34 cellular contexts compared by ENCODE assay signal in the genomic region with DNA sequence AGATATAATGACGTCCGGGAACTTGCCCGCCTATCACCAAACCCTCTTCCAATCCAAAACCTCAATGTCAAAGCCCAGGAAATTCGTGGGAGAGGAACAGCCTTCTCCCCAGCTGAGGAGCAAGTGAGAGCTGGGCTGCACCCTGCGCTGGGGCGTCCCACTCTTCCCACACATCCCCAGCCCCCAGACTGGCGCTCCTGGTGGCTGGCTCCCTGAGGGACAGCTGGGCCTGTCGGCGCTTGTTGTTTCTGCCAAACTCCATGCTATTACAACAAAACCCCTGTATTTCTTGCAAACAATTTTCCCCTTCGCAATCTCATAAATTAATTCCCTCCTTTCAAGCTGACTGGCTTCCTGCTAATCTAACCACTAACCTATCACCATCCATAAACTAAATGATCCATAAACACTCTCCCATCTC. TPM values are rescaled to one million over a fixed set of nuclear protein-coding genes. Genes with fewer than 3 reads are reported as not detected.
DNase-seq lines count a peak whose midpoint lies in the region; ATAC-seq, FAIRE-seq and TF ChIP-seq lines count a peak whose summit lies in the region.
"Had no signal": no experiment of that assay in that cellular context is flagged by ENCODE, and none has a peak within 500 bp of the region (broad histone marks: within the 10 kb centered on the region; RNA-seq: fewer than 3 reads in every experiment).

No MANE protein-coding gene starts in this region.

- no peak overlapping the region for H3K4me3 Mint-ChIP-seq in chondrocyte (ENCODE audit: unreplicated experiment)
- H3K4me3 Mint-ChIP-seq: activated CD8-positive, alpha-beta T cell treated with anti-CD3 and anti-CD28 coated beads for 36 hours; memory B cell; stimulated activated naive CD8-positive, alpha-beta T cell treated with anti-CD3 and anti-CD28 coated beads, Interleukin-15, amount 100 ng/mL, for 72 hours had no signal

- CTCF ChIA-PET in HEK293 (lab: Yijun Ruan, JAX), result interaction anchor here (0.6 kb wide), 2 partner anchors 36 to 307 kb away, joined by 3 read pairs; no protein-coding TSS in a partner anchor

- H3K4me1 ChIP-seq in HEK293 (ENCODE audit: control insufficient read depth, insufficient read depth, low read length) (no peaks in the 10 kb centered on the region), pancreas (no peaks in the 10 kb centered on the region), lower lobe of right lung (no peaks in the 10 kb centered on the region)
- H3K4me1 ChIP-seq: transverse colon had no signal

- no peak for TF ChIP-seq CTCF in HEK293 (tag by site-specific recombination; IDR thresholded peaks at IDR 0.05)
- TF ChIP-seq CTCF in chondrocyte (IDR thresholded peaks at IDR 0.05), result no peak
- TF ChIP-seq CTCF in pancreas (IDR thresholded peaks at IDR 0.05), result no peak
- no peak for TF ChIP-seq CTCF in lower lobe of right lung (IDR thresholded peaks at IDR 0.05)

- H3K27ac Mint-ChIP-seq in chondrocyte (ENCODE audit: unreplicated experiment), result no peak overlapping the region
- H3K27ac Mint-ChIP-seq: activated CD8-positive, alpha-beta T cell treated with anti-CD3 and anti-CD28 coated beads for 36 hours; activated T-helper 2 cell treated with anti-CD3 and anti-CD28 coated beads, Interferon-gamma antibody, Interleukin-2, Interleukin-4, amounts not matched to agents 10 μg/mL and 5 μg/mL and 100 μg/mL, durations not matched to agents 14 hours and 24 hours and 36 hours; memory B cell had no signal

- 67 to 75% methylated on average over 10 of the region's 10 CpGs for WGBS in pancreas, 2 donors

- H3K4me3 ChIP-seq in HEK293 (ENCODE audit: low read depth, low read length), result no peak overlapping the region
- H3K4me3 ChIP-seq in pancreas, result no peak overlapping the region
- no peak overlapping the region for H3K4me3 ChIP-seq in lower lobe of right lung
- H3K4me3 ChIP-seq: BLaER1 treated with 17β-estradiol and CSF1 and Interleukin-3, amounts not matched to agents 10 nM and 100 nM; cardiac muscle cell; MG63; SK-N-MC; transverse colon had no signal

- no peaks in the 10 kb centered on the region for H3K4me1 Mint-ChIP-seq in chondrocyte (ENCODE audit: low read depth)
- H3K4me1 Mint-ChIP-seq: memory B cell; stimulated activated naive CD8-positive, alpha-beta T cell treated with anti-CD3 and anti-CD28 coated beads, Interleukin-15, amount 100 ng/mL, for 72 hours had no signal

- H3K27me3 ChIP-seq in pancreas, result no peaks in the 10 kb centered on the region
- no peaks in the 10 kb centered on the region for H3K27me3 ChIP-seq in lower lobe of right lung (ENCODE audit: low read depth)
- H3K27me3 ChIP-seq: BLaER1 treated with 17β-estradiol and CSF1 and Interleukin-3, amounts not matched to agents 10 nM and 100 nM; cardiac muscle cell; MG63; transverse colon had no signal

- no peaks in the 10 kb centered on the region for H3K36me3 ChIP-seq in HEK293 (ENCODE audit: control insufficient read depth in 2 of 2, insufficient read depth in 1 of 2, low read length in 2 of 2)
- H3K36me3 ChIP-seq in pancreas, result no peaks in the 10 kb centered on the region
- H3K36me3 ChIP-seq in lower lobe of right lung, result no peaks in the 10 kb centered on the region
- H3K36me3 ChIP-seq: BLaER1 treated with 17β-estradiol and CSF1 and Interleukin-3, amounts not matched to agents 10 nM and 100 nM; cardiac muscle cell; MG63; transverse colon had no signal

- POLR2A ChIA-PET in HEK293 (lab: Yijun Ruan, JAX), result no interaction called here

- peaks cover 11% of the 10 kb centered on the region for H3K27me3 Mint-ChIP-seq in chondrocyte (ENCODE audit: low read depth)

- no peaks in the 10 kb centered on the region for H3K9me3 Mint-ChIP-seq in chondrocyte (ENCODE audit: low read depth)
- H3K9me3 Mint-ChIP-seq: activated CD8-positive, alpha-beta T cell treated with anti-CD3 and anti-CD28 coated beads for 36 hours; activated naive CD4-positive, alpha-beta T cell treated with anti-CD3 and anti-CD28 coated beads, Interleukin-2, amount 50 U/mL, for 72 hours; activated T-helper 2 cell treated with anti-CD3 and anti-CD28 coated beads, Interferon-gamma antibody, Interleukin-2, Interleukin-4, amounts not matched to agents 10 μg/mL and 5 μg/mL and 100 μg/mL, durations not matched to agents 14 hours and 24 hours and 36 hours; memory B cell; stimulated activated naive CD8-positive, alpha-beta T cell treated with anti-CD3 and anti-CD28 coated beads, Interleukin-15, amount 100 ng/mL, for 72 hours had no signal

- DNase-seq in chondrocyte (ENCODE audit: low spot score) (peak; percentile 50), mesenteric fat pad (ENCODE audit: low spot score) (peak; percentile 62), superior temporal gyrus (ENCODE audit: extremely low spot score) (peak; percentile 73), pancreas (no peak), foreskin melanocyte (no peak), lower lobe of right lung (no peak)
- DNase-seq: activated CD4-positive, CD25-positive, alpha-beta regulatory T cell treated with anti-CD3 and anti-CD28 coated beads, Interleukin-2, amount 50 U/mL, for 72 hours; activated CD8-positive, alpha-beta T cell treated with anti-CD3 and anti-CD28 coated beads for 36 hours; aorta; COR-L47; KG1; kidney glomerular epithelial cell; MG63; NCI-H1105 treated with DMSO at 0.1 percent for 48 hours; NCI-H446; OCI-M1; retina; small intestine; stimulated activated CD4-positive, alpha-beta T cell treated with anti-CD3 and anti-CD28 coated beads, Interleukin-1b, Interleukin-23, amount 100 ng/mL, for 48 hours; stimulated activated CD8-positive, alpha-beta memory T cell treated with anti-CD3 and anti-CD28 coated beads, Interleukin-4, amount 100 ng/mL, for 48 hours; stimulated activated naive CD8-positive, alpha-beta T cell treated with anti-CD3 and anti-CD28 coated beads, Interleukin-15, amount 100 ng/mL, for 72 hours; transverse colon had no signal

- no peaks in the 10 kb centered on the region for H3K36me3 Mint-ChIP-seq in chondrocyte (ENCODE audit: low read depth)
- H3K36me3 Mint-ChIP-seq: activated naive CD4-positive, alpha-beta T cell treated with anti-CD3 and anti-CD28 coated beads, Interleukin-2, amount 50 U/mL, for 72 hours; memory B cell had no signal

- H3K27ac ChIP-seq in HEK293 (ENCODE audit: extremely low read depth, low read depth, low read length) (no peak overlapping the region), pancreas (no peak overlapping the region), lower lobe of right lung (no peak overlapping the region)
- H3K27ac ChIP-seq: BLaER1 treated with 17β-estradiol and CSF1 and Interleukin-3, amounts not matched to agents 10 nM and 100 nM; cardiac muscle cell; SK-N-MC; transverse colon had no signal

- H3K9me3 ChIP-seq in HEK293 (ENCODE audit: control insufficient read depth, insufficient read depth, low read depth, low read length) (no peaks in the 10 kb centered on the region), pancreas (no peaks in the 10 kb centered on the region), lower lobe of right lung (no peaks in the 10 kb centered on the region)
- H3K9me3 ChIP-seq: BLaER1 treated with 17β-estradiol and CSF1 and Interleukin-3, amounts not matched to agents 10 nM and 100 nM; MG63; transverse colon had no signal

- no peak for FAIRE-seq in pancreas (lab: Jason Lieb, UNC)
- FAIRE-seq: endometrium, GM18507, small intestine had no signal

- intact Hi-C loops in pancreas (cut with DNase I) (no loop called here), lower lobe of right lung (cut with DNase I) (no loop called here)

- ATAC-seq in pancreas (no peak), lower lobe of right lung (no peak)
- ATAC-seq: activated CD8-positive, alpha-beta T cell treated with anti-CD3 and anti-CD28 coated beads for 36 hours; activated naive CD4-positive, alpha-beta T cell treated with anti-CD3 and anti-CD28 coated beads, Interleukin-2, amount 50 U/mL, for 72 hours; stimulated activated naive CD8-positive, alpha-beta T cell treated with anti-CD3 and anti-CD28 coated beads, Interleukin-15, amount 100 ng/mL, for 72 hours had no signal

TF ChIP-seq in HEK293, 187 proteins besides CTCF, POLR2A, EP300 and RAD21 (continues in another document):
- TF ChIP-seq ZNF600 (tag by site-specific recombination; IDR thresholded peaks at IDR 0.05), result 0 out of 2 replicates have a peak, but pooled peaks have one; percentile 25
- TF ChIP-seq PRDM10 (tag by site-specific recombination; IDR thresholded peaks at IDR 0.05), result no peak
- peak; percentile 78 for TF ChIP-seq ZIC2 (tag by site-specific recombination; IDR thresholded peaks at IDR 0.05)
- 0 out of 2 replicates have a peak, but pooled peaks have one; percentile 25 for TF ChIP-seq ZNF423 (tag by site-specific recombination; IDR thresholded peaks at IDR 0.05)

RNA-seq across cellular contexts. Expression of gene GRID1, which starts 53.0 kb away (rescaled TPM):
- total RNA-seq in chondrocyte, result 0.60 to 2.2 TPM (median 0.62 TPM) in 3 replicates
- 2.1 TPM for total RNA-seq in mesenteric fat pad
- total RNA-seq in pancreas, result 1 to 10 TPM in 3 of 6 donors, under 1 TPM in 3; 0.67 to 1.5 (median 1.0) TPM
- polyA plus RNA-seq in pancreas, result under 1 TPM; 0.05 to 0.15 TPM
- 2.5 TPM for total RNA-seq in lower lobe of right lung
- total RNA-seq: activated CD8-positive, alpha-beta T cell treated with anti-CD3 and anti-CD28 coated beads for 36 hours; activated naive CD4-positive, alpha-beta T cell treated with anti-CD3 and anti-CD28 coated beads, Interleukin-2, amount 50 U/mL, for 72 hours; activated T-helper 2 cell treated with anti-CD3 and anti-CD28 coated beads, Interferon-gamma antibody, Interleukin-2, Interleukin-4, amounts not matched to agents 10 μg/mL and 5 μg/mL and 100 μg/mL, durations not matched to agents 14 hours and 24 hours and 36 hours; myocyte; T-helper 1 cell treated with Interleukin-12 subunit alpha and Interleukin-12 subunit beta and Interleukin-4 antibody, amounts not matched to agents 30 ng/mL and 1 ng/mL, for 36 hours had no signal
- polyA plus RNA-seq: AG04450, aorta had no signal

Comparison
In these comparisons a context has a peak if more than half of its experiments do, and no peak if none do; other contexts are left out.
1. DNase-seq: peak in chondrocyte (single experiment), mesenteric fat pad (single experiment) and superior temporal gyrus (single experiment); none in pancreas (0 of 6), foreskin melanocyte (single experiment) and lower lobe of right lung (single experiment).